In the genomic region with DNA sequence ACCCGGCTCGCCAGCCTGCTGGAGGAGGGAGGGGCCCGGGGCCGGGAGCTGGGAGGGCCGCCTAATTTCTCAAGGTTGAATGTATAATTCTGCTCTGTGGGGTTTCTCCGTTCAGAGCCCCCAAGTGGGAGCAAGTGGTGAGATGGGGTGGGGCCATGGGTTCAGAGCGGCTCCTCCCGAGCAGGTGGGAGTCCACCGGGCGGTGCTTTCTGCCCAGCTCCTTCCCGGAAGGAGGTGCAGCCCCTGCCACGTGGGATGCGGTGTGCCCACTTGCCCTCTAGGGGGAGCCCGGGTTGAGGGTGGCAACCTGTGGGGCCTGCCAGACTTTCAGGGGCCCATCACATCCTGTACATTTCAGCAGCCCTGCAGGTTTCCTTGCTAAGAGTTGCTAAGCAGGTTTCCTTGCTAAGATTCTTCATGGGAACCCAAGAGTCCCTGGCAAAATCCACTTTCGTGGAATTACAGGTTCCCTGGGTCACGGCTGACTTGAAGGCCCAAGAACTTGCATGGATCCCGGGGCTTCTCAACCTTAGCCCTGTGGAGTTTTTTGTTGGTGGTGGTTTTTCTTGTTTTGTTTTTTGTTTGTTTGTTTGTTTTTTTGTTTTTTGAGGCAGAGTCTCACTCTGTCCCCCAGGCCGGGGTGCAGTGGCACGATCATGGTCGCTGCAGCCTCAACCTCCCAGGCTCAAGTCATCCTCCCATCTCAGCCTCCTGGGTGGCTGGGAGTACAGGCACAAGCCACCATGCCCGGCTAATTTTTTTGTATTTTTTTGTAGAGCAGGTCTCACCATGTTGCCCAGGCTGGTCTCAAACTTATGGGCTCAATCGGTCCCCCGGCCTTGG, we compare ENCODE assay signal across 2 cellular contexts.
TF ChIP-seq lines count a peak whose summit lies in the region.

No MANE protein-coding gene starts in this region.

TF ChIP-seq in K562, 482 proteins besides CTCF, POLR2A, EP300 and RAD21 (continued from another document and continues in another):
- TF ChIP-seq BRF1 (IDR thresholded peaks at IDR 0.05; ENCODE audit: borderline replicate concordance, extremely low read depth, insufficient read length): no peak
- TF ChIP-seq, protein P1, sequence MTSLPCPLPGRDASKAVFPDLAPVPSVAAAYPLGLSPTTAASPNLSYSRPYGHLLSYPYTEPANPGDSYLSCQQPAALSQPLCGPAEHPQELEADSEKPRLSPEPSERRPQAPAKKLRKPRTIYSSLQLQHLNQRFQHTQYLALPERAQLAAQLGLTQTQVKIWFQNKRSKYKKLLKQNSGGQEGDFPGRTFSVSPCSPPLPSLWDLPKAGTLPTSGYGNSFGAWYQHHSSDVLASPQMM (CRISPR knock-in tag; IDR thresholded peaks at IDR 0.05): no peak
- no peak for TF ChIP-seq YBX1 (IDR thresholded peaks at IDR 0.05)
- TF ChIP-seq CBX1 (IDR thresholded peaks at IDR 0.05; ENCODE audit: low read depth): no peak
- TF ChIP-seq ZNF324 (CRISPR knock-in tag; IDR thresholded peaks at IDR 0.05): no peak
- TF ChIP-seq LCOR (CRISPR knock-in tag; IDR thresholded peaks at IDR 0.05): no peak
- TF ChIP-seq MXI1 (IDR thresholded peaks at IDR 0.05; ENCODE audit: low read depth, low read length): no peak; the same call in 1 of the 2 replicates
- no peak for TF ChIP-seq GABPB2 (CRISPR knock-in tag; conservative IDR thresholded peaks at IDR 0.05)
- TF ChIP-seq, protein P2, sequence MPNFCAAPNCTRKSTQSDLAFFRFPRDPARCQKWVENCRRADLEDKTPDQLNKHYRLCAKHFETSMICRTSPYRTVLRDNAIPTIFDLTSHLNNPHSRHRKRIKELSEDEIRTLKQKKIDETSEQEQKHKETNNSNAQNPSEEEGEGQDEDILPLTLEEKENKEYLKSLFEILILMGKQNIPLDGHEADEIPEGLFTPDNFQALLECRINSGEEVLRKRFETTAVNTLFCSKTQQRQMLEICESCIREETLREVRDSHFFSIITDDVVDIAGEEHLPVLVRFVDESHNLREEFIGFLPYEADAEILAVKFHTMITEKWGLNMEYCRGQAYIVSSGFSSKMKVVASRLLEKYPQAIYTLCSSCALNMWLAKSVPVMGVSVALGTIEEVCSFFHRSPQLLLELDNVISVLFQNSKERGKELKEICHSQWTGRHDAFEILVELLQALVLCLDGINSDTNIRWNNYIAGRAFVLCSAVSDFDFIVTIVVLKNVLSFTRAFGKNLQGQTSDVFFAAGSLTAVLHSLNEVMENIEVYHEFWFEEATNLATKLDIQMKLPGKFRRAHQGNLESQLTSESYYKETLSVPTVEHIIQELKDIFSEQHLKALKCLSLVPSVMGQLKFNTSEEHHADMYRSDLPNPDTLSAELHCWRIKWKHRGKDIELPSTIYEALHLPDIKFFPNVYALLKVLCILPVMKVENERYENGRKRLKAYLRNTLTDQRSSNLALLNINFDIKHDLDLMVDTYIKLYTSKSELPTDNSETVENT (CRISPR knock-in tag; IDR thresholded peaks at IDR 0.05): no peak
- peak; percentile 30; the same call in 1 of the 2 replicates for TF ChIP-seq CXXC5 (CRISPR knock-in tag; IDR thresholded peaks at IDR 0.05)
- TF ChIP-seq ZNF12 (CRISPR knock-in tag; IDR thresholded peaks at IDR 0.05): no peak
- no peak for TF ChIP-seq CHCHD3 (CRISPR knock-in tag; IDR thresholded peaks at IDR 0.05)
- no peak for TF ChIP-seq SREBF2 (CRISPR knock-in tag; IDR thresholded peaks at IDR 0.05)
- TF ChIP-seq MEF2D (tag; conservative IDR thresholded peaks at IDR 0.05; ENCODE audit: low read depth): no peak
- no peak for TF ChIP-seq SNIP1 (IDR thresholded peaks at IDR 0.05; ENCODE audit: low read depth)
- TF ChIP-seq PML (IDR thresholded peaks at IDR 0.05; ENCODE audit: low read length): no peak
- peak; percentile 43 for TF ChIP-seq SMC3 (conservative IDR thresholded peaks at IDR 0.05; ENCODE audit: insufficient read depth, low read depth, low read length)
- TF ChIP-seq BMI1 (IDR thresholded peaks at IDR 0.05; ENCODE audit: low read length): no peak
- TF ChIP-seq ASH1L (IDR thresholded peaks at IDR 0.05; ENCODE audit: borderline replicate concordance, low read depth, partially characterized antibody): no peak
- TF ChIP-seq MYC (IDR thresholded peaks at IDR 0.05; ENCODE audit: low read depth, low read length): peak; percentile 100
- peak; percentile 93 for TF ChIP-seq MYC (CRISPR knock-in tag; IDR thresholded peaks at IDR 0.05; ENCODE audit: borderline replicate concordance, low read depth)
- no peak for TF ChIP-seq ZNF239 (CRISPR knock-in tag; IDR thresholded peaks at IDR 0.05)
- TF ChIP-seq MEF2A (IDR thresholded peaks at IDR 0.05; ENCODE audit: control insufficient read depth, low read depth, low read length): 0 out of 2 replicates have a peak, but pooled peaks have one; percentile 7
- peak; percentile 69 for TF ChIP-seq RBFOX2 (IDR thresholded peaks at IDR 0.05; ENCODE audit: low read depth, low read length)
- TF ChIP-seq, protein P3, sequence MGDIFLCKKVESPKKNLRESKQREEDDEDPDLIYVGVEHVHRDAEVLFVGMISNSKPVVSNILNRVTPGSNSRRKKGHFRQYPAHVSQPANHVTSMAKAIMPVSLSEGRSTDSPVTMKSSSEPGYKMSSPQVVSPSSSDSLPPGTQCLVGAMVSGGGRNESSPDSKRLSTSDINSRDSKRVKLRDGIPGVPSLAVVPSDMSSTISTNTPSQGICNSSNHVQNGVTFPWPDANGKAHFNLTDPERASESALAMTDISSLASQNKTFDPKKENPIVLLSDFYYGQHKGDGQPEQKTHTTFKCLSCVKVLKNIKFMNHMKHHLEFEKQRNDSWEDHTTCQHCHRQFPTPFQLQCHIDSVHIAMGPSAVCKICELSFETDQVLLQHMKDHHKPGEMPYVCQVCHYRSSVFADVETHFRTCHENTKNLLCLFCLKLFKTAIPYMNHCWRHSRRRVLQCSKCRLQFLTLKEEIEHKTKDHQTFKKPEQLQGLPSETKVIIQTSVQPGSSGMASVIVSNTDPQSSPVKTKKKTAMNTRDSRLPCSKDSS (IDR thresholded peaks at IDR 0.05; ENCODE audit: low read depth, partially characterized antibody): no peak
- TF ChIP-seq, protein P4, sequence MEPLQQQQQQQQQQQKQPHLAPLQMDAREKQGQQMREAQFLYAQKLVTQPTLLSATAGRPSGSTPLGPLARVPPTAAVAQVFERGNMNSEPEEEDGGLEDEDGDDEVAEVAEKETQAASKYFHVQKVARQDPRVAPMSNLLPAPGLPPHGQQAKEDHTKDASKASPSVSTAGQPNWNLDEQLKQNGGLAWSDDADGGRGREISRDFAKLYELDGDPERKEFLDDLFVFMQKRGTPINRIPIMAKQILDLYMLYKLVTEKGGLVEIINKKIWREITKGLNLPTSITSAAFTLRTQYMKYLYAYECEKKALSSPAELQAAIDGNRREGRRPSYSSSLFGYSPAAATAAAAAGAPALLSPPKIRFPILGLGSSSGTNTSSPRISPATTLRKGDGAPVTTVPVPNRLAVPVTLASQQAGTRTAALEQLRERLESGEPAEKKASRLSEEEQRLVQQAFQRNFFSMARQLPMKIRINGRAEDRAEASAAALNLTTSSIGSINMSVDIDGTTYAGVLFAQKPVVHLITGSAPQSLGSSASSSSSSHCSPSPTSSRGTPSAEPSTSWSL (CRISPR knock-in tag; IDR thresholded peaks at IDR 0.05; ENCODE audit: borderline replicate concordance): no peak
- TF ChIP-seq MIER1 (IDR thresholded peaks at IDR 0.05; ENCODE audit: low read depth): no peak
- TF ChIP-seq, protein P5, sequence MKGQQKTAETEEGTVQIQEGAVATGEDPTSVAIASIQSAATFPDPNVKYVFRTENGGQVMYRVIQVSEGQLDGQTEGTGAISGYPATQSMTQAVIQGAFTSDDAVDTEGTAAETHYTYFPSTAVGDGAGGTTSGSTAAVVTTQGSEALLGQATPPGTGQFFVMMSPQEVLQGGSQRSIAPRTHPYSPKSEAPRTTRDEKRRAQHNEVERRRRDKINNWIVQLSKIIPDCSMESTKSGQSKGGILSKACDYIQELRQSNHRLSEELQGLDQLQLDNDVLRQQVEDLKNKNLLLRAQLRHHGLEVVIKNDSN (CRISPR knock-in tag; IDR thresholded peaks at IDR 0.05): peak; percentile 93
- TF ChIP-seq HOXB6 (CRISPR knock-in tag; IDR thresholded peaks at IDR 0.05; ENCODE audit: borderline replicate concordance): no peak

TF ChIP-seq in HepG2, 621 proteins besides CTCF, POLR2A, EP300 and RAD21 (continued from another document and continues in another):
- TF ChIP-seq MXI1 (IDR thresholded peaks at IDR 0.05; ENCODE audit: borderline replicate concordance, low read depth, low read length): peak; percentile 74; the same call in 1 of the 3 replicates
- TF ChIP-seq, protein P6, sequence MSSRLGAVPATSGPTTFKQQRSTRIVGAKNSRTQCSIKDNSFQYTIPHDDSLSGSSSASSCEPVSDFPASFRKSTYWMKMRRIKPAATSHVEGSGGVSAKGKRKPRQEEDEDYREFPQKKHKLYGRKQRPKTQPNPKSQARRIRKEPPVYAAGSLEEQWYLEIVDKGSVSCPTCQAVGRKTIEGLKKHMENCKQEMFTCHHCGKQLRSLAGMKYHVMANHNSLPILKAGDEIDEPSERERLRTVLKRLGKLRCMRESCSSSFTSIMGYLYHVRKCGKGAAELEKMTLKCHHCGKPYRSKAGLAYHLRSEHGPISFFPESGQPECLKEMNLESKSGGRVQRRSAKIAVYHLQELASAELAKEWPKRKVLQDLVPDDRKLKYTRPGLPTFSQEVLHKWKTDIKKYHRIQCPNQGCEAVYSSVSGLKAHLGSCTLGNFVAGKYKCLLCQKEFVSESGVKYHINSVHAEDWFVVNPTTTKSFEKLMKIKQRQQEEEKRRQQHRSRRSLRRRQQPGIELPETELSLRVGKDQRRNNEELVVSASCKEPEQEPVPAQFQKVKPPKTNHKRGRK (CRISPR knock-in tag; IDR thresholded peaks at IDR 0.05): no peak
- TF ChIP-seq, protein P7, sequence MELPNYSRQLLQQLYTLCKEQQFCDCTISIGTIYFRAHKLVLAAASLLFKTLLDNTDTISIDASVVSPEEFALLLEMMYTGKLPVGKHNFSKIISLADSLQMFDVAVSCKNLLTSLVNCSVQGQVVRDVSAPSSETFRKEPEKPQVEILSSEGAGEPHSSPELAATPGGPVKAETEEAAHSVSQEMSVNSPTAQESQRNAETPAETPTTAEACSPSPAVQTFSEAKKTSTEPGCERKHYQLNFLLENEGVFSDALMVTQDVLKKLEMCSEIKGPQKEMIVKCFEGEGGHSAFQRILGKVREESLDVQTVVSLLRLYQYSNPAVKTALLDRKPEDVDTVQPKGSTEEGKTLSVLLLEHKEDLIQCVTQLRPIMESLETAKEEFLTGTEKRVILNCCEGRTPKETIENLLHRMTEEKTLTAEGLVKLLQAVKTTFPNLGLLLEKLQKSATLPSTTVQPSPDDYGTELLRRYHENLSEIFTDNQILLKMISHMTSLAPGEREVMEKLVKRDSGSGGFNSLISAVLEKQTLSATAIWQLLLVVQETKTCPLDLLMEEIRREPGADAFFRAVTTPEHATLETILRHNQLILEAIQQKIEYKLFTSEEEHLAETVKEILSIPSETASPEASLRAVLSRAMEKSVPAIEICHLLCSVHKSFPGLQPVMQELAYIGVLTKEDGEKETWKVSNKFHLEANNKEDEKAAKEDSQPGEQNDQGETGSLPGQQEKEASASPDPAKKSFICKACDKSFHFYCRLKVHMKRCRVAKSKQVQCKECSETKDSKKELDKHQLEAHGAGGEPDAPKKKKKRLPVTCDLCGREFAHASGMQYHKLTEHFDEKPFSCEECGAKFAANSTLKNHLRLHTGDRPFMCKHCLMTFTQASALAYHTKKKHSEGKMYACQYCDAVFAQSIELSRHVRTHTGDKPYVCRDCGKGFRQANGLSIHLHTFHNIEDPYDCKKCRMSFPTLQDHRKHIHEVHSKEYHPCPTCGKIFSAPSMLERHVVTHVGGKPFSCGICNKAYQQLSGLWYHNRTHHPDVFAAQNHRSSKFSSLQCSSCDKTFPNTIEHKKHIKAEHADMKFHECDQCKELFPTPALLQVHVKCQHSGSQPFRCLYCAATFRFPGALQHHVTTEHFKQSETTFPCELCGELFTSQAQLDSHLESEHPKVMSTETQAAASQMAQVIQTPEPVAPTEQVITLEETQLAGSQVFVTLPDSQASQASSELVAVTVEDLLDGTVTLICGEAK (IDR thresholded peaks at IDR 0.05): no peak
- TF ChIP-seq, protein P7 (CRISPR knock-in tag; IDR thresholded peaks at IDR 0.05): no peak
- TF ChIP-seq, protein P8, sequence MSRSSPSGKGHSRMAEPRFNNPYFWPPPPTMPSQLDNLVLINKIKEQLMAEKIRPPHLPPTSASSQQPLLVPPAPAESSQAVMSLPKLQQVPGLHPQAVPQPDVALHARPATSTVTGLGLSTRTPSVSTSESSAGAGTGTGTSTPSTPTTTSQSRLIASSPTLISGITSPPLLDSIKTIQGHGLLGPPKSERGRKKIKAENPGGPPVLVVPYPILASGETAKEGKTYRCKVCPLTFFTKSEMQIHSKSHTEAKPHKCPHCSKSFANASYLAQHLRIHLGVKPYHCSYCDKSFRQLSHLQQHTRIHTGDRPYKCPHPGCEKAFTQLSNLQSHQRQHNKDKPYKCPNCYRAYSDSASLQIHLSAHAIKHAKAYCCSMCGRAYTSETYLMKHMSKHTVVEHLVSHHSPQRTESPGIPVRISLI (CRISPR knock-in tag; IDR thresholded peaks at IDR 0.05; ENCODE audit: borderline replicate concordance): no peak
- no peak for TF ChIP-seq AKAP8 (CRISPR knock-in tag; IDR thresholded peaks at IDR 0.05)
- TF ChIP-seq, protein P9, sequence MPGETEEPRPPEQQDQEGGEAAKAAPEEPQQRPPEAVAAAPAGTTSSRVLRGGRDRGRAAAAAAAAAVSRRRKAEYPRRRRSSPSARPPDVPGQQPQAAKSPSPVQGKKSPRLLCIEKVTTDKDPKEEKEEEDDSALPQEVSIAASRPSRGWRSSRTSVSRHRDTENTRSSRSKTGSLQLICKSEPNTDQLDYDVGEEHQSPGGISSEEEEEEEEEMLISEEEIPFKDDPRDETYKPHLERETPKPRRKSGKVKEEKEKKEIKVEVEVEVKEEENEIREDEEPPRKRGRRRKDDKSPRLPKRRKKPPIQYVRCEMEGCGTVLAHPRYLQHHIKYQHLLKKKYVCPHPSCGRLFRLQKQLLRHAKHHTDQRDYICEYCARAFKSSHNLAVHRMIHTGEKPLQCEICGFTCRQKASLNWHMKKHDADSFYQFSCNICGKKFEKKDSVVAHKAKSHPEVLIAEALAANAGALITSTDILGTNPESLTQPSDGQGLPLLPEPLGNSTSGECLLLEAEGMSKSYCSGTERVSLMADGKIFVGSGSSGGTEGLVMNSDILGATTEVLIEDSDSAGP (CRISPR knock-in tag; IDR thresholded peaks at IDR 0.05; ENCODE audit: borderline replicate concordance): no peak
- TF ChIP-seq SALL2 (CRISPR knock-in tag; IDR thresholded peaks at IDR 0.05): no peak
- TF ChIP-seq SP2 (CRISPR knock-in tag; IDR thresholded peaks at IDR 0.05): no peak
